In genomic region chr4:153549401-153549800, GRCh38 we compare ENCODE assay signal across 13 cellular contexts.
DNase-seq lines count a peak whose midpoint lies in the region; ATAC-seq and FAIRE-seq lines count a peak whose summit lies in the region.
"Had no signal": no experiment of that assay in that cellular context is flagged by ENCODE, and none has a peak within 500 bp of the region (broad histone marks: within the 10 kb centered on the region; RNA-seq: fewer than 3 reads in every experiment).

No MANE protein-coding gene starts in this region.

- H3K27ac Mint-ChIP-seq in activated naive CD4-positive, alpha-beta T cell treated with anti-CD3 and anti-CD28 coated beads, Interleukin-2, amount 50 U/mL, for 72 hours = peak overlapping the region in 1 of 2 donors; percentile 95
- peak overlapping the region; percentile 58 for H3K27ac Mint-ChIP-seq in stimulated activated naive CD8-positive, alpha-beta T cell treated with anti-CD3 and anti-CD28 coated beads, Interleukin-15, Interleukin-2, amounts not matched to agents 100 ng/mL and 50 ng/mL, for 24 hours

- peak; percentile 68 for FAIRE-seq in frontal cortex (lab: Jason Lieb, UNC)
- FAIRE-seq: bronchial epithelial cell had no signal

- no peak for DNase-seq in activated naive CD4-positive, alpha-beta T cell treated with anti-CD3 and anti-CD28 coated beads, Interleukin-2, amount 50 U/mL, for 72 hours (ENCODE audit: low spot score in 2 of 2)
- DNase-seq in activated naive CD4-positive, alpha-beta T cell treated with anti-CD3 and anti-CD28 coated beads, Interleukin-2, amount 50 U/mL, for 16 hours = no peak
- DNase-seq in frontal cortex (ENCODE audit: low spot score in 2 of 2) = no peak
- DNase-seq in NCI-H2196 (lab: John Stamatoyannopoulos, UW; ENCODE audit: unreplicated experiment) = no peak
- DNase-seq: effector CD8-positive, alpha-beta T cell; left lung; NCI-H146; SJCRH30 had no signal

- ATAC-seq in activated naive CD4-positive, alpha-beta T cell treated with anti-CD3 and anti-CD28 coated beads, Interleukin-2, amount 50 U/mL, for 72 hours = peak; percentile 90 to 95
- ATAC-seq in HG03432 (IDR thresholded peaks at IDR 0.05; ENCODE audit: unreplicated experiment) = peak; percentile 70
- ATAC-seq in HG03342 (IDR thresholded peaks at IDR 0.05; ENCODE audit: unreplicated experiment) = no peak
- no peak for ATAC-seq in GM18520 (IDR thresholded peaks at IDR 0.05; ENCODE audit: unreplicated experiment)
- ATAC-seq: left lung had no signal

- H3K27me3 Mint-ChIP-seq in stimulated activated naive CD8-positive, alpha-beta T cell treated with anti-CD3 and anti-CD28 coated beads, Interleukin-15, Interleukin-2, amounts not matched to agents 100 ng/mL and 50 ng/mL, for 24 hours = no peaks in the 10 kb centered on the region

- no peaks in the 10 kb centered on the region for H3K9me3 Mint-ChIP-seq in activated naive CD4-positive, alpha-beta T cell treated with anti-CD3 and anti-CD28 coated beads, Interleukin-2, amount 50 U/mL, for 72 hours
- H3K9me3 Mint-ChIP-seq in stimulated activated naive CD8-positive, alpha-beta T cell treated with anti-CD3 and anti-CD28 coated beads, Interleukin-15, Interleukin-2, amounts not matched to agents 100 ng/mL and 50 ng/mL, for 24 hours = no peaks in the 10 kb centered on the region

- peaks cover 52% of the 10 kb centered on the region for H3K4me1 Mint-ChIP-seq in stimulated activated naive CD8-positive, alpha-beta T cell treated with anti-CD3 and anti-CD28 coated beads, Interleukin-15, Interleukin-2, amounts not matched to agents 100 ng/mL and 50 ng/mL, for 24 hours (ENCODE audit: low read depth)

- H3K4me3 Mint-ChIP-seq in stimulated activated naive CD8-positive, alpha-beta T cell treated with anti-CD3 and anti-CD28 coated beads, Interleukin-15, Interleukin-2, amounts not matched to agents 100 ng/mL and 50 ng/mL, for 24 hours = no peak overlapping the region

- peaks cover 4 to 27% of the 10 kb centered on the region in 2 donors for H3K36me3 Mint-ChIP-seq in activated naive CD4-positive, alpha-beta T cell treated with anti-CD3 and anti-CD28 coated beads, Interleukin-2, amount 50 U/mL, for 72 hours
- H3K36me3 Mint-ChIP-seq in stimulated activated naive CD8-positive, alpha-beta T cell treated with anti-CD3 and anti-CD28 coated beads, Interleukin-15, Interleukin-2, amounts not matched to agents 100 ng/mL and 50 ng/mL, for 24 hours (ENCODE audit: low read depth) = peaks cover 25% of the 10 kb centered on the region

Comparison
In these comparisons a context has a peak if more than half of its experiments do, and no peak if none do; other contexts are left out.
1. ATAC-seq: peak in activated naive CD4-positive, alpha-beta T cell treated with anti-CD3 and anti-CD28 coated beads, Interleukin-2, amount 50 U/mL, for 72 hours (2 of 2) and HG03432 (single experiment); none in HG03342 (single experiment) and GM18520 (single experiment).